29 cellular contexts compared by ENCODE assay signal in genomic region chr6:54431466-54431865, GRCh38.
DNase-seq lines count a peak whose midpoint lies in the region; ATAC-seq, FAIRE-seq and TF ChIP-seq lines count a peak whose summit lies in the region.
"Had no signal": no experiment of that assay in that cellular context is flagged by ENCODE, and none has a peak within 500 bp of the region (broad histone marks: within the 10 kb centered on the region; RNA-seq: fewer than 3 reads in every experiment).

No MANE protein-coding gene starts in this region.

- DNase-seq in AG08395 (ENCODE audit: low spot score) (peak; percentile 8), H54 (ENCODE audit: insufficient read length, low spot score) (no peak), GM12878 (ENCODE audit: low read depth, low spot score) (no peak), fibroblast of the conjunctiva (ENCODE audit: low read depth) (peak; percentile 29), ascending aorta (ENCODE audit: low spot score in 2 of 2) (no peak), HPDE6-E6E7 (ENCODE audit: extremely low spot score) (no peak)
- DNase-seq: activated CD4-positive, alpha-beta T cell treated with anti-CD3 and anti-CD28 coated beads, Interleukin-2, amount 10 ng/mL, durations not matched to agents 24 days and 14 days; activated T-cell treated with anti-CD3 and anti-CD28 coated beads, Interleukin-2, amount 50 U/mL, for 4 hours; islet precursor cell; Karpas-422; midbrain; MV-4-11; natural killer cell; NCI-H2171; NCI-H526; retina; stimulated activated CD4-positive, alpha-beta T cell treated with anti-CD3 and anti-CD28 coated beads, Interleukin-2, amount 100 ng/mL, for 48 hours; stimulated activated naive B cell treated with anti-CD40 and anti-IgM and Interleukin-4, amounts not matched to agents 10 μg/mL and 1 μg/mL and 100 μg/mL, for 72 hours; T-helper 17 cell had no signal

- H3K79me2 ChIP-seq in GM12878 (ENCODE audit: control insufficient read depth, insufficient read depth, low read length), result no peaks in the 10 kb centered on the region

- H2AFZ ChIP-seq in GM12878 (ENCODE audit: control insufficient read depth, low read depth, low read length), result no peak overlapping the region

- intact Hi-C loops in GM12878 (cut with micrococcal nuclease; ENCODE audit: unreplicated experiment), result no loop called here
- intact Hi-C loops in ascending aorta (cut with DNase I), result no loop called here

- no peak for TF ChIP-seq CTCF in GM12878 (IDR thresholded peaks at IDR 0.05 in 2 of 3, conservative IDR thresholded peaks at IDR 0.05 in 1 of 3; ENCODE audit: control insufficient read depth in 2 of 3, extremely low read depth in 1 of 3, insufficient read depth in 1 of 3, low read depth in 3 of 3, low read length in 3 of 3)
- TF ChIP-seq CTCF in ascending aorta (IDR thresholded peaks at IDR 0.05), result no peak

- TF ChIP-seq RAD21 in GM12878 (IDR thresholded peaks at IDR 0.05; ENCODE audit: insufficient read depth, low read depth, low read length), result no peak

- CTCF ChIA-PET in GM12878 (lab: Yijun Ruan, JAX), result no interaction called here

- no peak overlapping the region for H3K9ac ChIP-seq in GM12878 (ENCODE audit: control insufficient read depth, insufficient read depth, low read length)

- in situ Hi-C loops in GM12878 (cut with MboI), result no loop called here

- H4K20me1 ChIP-seq in GM12878 (ENCODE audit: control insufficient read depth, insufficient read depth), result no peaks in the 10 kb centered on the region

- POLR2A ChIA-PET in GM12878 (lab: Charles Lee), result no interaction called here

- ATAC-seq in GM12878 (peak; percentile 35; the same call in 1 of the 3 replicates), HG02840 (IDR thresholded peaks at IDR 0.05; ENCODE audit: low FRiP score, unreplicated experiment) (no peak), HG03039 (IDR thresholded peaks at IDR 0.05; ENCODE audit: unreplicated experiment) (no peak)
- ATAC-seq: A549; activated T-cell treated with anti-CD3 and anti-CD28 coated beads, Interleukin-2, amount 50 U/mL, for 4 hours; gastroesophageal sphincter; natural killer cell; stimulated activated naive B cell treated with anti-CD40 and anti-IgM and Interleukin-4, amounts not matched to agents 10 μg/mL and 1 μg/mL and 100 μg/mL, for 72 hours; T-helper 17 cell had no signal

- FAIRE-seq in H54 (lab: Jason Lieb, UNC), result peak; percentile 69
- FAIRE-seq in GM12878 (lab: Jason Lieb, UNC), result no peak
- FAIRE-seq: A549, H1, RCC 7860 had no signal

- RAD21 ChIA-PET in GM12878 (lab: Charles Lee; ENCODE audit: unreplicated experiment), result no interaction called here

- WGBS in GM12878 (ENCODE audit: insufficient coverage, insufficient replicate concordance, low lambda C conversion rate, missing lambda C conversion rate), result 30% methylated on average over 2 of the region's 2 CpGs

- H3K4me1 ChIP-seq in GM12878 (ENCODE audit: control insufficient read depth, insufficient read depth, low read length), result peaks cover 11% of the 10 kb centered on the region
- H3K4me1 ChIP-seq in ascending aorta, result no peaks in the 10 kb centered on the region
- H3K4me1 ChIP-seq: A549, breast epithelium, gastroesophageal sphincter, SJSA1, vagina had no signal

- SMC1A ChIA-PET in GM12878 (lab: Charles Lee; ENCODE audit: uncharacterized antibody, unreplicated experiment), result no interaction called here

- no peak overlapping the region for H3K27ac ChIP-seq in GM12878 (ENCODE audit: control insufficient read depth, insufficient read depth)
- H3K27ac ChIP-seq in ascending aorta, result no peak overlapping the region
- H3K27ac ChIP-seq: A549, breast epithelium, coronary artery, gastroesophageal sphincter, SJSA1, vagina had no signal

- no peak for TF ChIP-seq EP300 in GM12878 (IDR thresholded peaks at IDR 0.05; ENCODE audit: borderline replicate concordance in 1 of 2, control insufficient read depth in 1 of 2, low read depth in 2 of 2, low read length in 2 of 2)

- no peak for TF ChIP-seq POLR2A in H54 (IDR thresholded peaks at IDR 0.05; ENCODE audit: low read depth, low read length)
- no peak for TF ChIP-seq POLR2A in GM12878 (IDR thresholded peaks at IDR 0.05; ENCODE audit: low read depth, low read length)

- no peak overlapping the region for H3K4me2 ChIP-seq in GM12878 (ENCODE audit: control insufficient read depth, insufficient read depth)
- H3K4me2 ChIP-seq: A549 had no signal

- H3K4me3 ChIP-seq in GM12878, result no peak overlapping the region
- no peak overlapping the region for H3K4me3 ChIP-seq in ascending aorta
- H3K4me3 ChIP-seq: A549, breast epithelium, coronary artery, gastroesophageal sphincter, SJSA1, vagina had no signal

- no peaks in the 10 kb centered on the region for H3K9me3 ChIP-seq in GM12878 (replicated peaks; ENCODE audit: control insufficient read depth, insufficient read depth, low read length)
- no peaks in the 10 kb centered on the region for H3K9me3 ChIP-seq in ascending aorta
- H3K9me3 ChIP-seq: A549, breast epithelium, gastroesophageal sphincter, SJSA1, vagina had no signal

- H3K27me3 ChIP-seq in GM12878 (replicated peaks in 1 of 2; ENCODE audit: control insufficient read depth in 2 of 2, insufficient read depth in 2 of 2, low read length in 1 of 2) (no peaks in the 10 kb centered on the region), ascending aorta (no peaks in the 10 kb centered on the region)
- H3K27me3 ChIP-seq: breast epithelium, gastroesophageal sphincter, SJSA1, vagina had no signal

- no peaks in the 10 kb centered on the region for H3K36me3 ChIP-seq in GM12878 (ENCODE audit: control insufficient read depth in 2 of 2, insufficient read depth in 2 of 2, low read length in 1 of 2)
- no peaks in the 10 kb centered on the region for H3K36me3 ChIP-seq in ascending aorta
- H3K36me3 ChIP-seq: breast epithelium, gastroesophageal sphincter, SJSA1, vagina had no signal

- BruUV-seq in GM12878 (replicated peaks; lab: Mats Ljungman, UMichigan), result no TSS peak

TF ChIP-seq in GM12878, 131 proteins besides CTCF, POLR2A, EP300 and RAD21:
- TF ChIP-seq SPI1 (IDR thresholded peaks at IDR 0.05; ENCODE audit: borderline replicate concordance, insufficient read depth, low read depth, low read length) (peak; percentile 28; the same call in 1 of the 2 replicates), RFX5 (IDR thresholded peaks at IDR 0.05; ENCODE audit: low read depth, low read length) (no peak), FOXM1 (IDR thresholded peaks at IDR 0.05; ENCODE audit: low read depth, low read length) (no peak), EGR1 (IDR thresholded peaks at IDR 0.05; ENCODE audit: borderline replicate concordance in 1 of 2, low read depth in 2 of 2, low read length in 2 of 2) (no peak)
- TF ChIP-seq, protein P1, sequence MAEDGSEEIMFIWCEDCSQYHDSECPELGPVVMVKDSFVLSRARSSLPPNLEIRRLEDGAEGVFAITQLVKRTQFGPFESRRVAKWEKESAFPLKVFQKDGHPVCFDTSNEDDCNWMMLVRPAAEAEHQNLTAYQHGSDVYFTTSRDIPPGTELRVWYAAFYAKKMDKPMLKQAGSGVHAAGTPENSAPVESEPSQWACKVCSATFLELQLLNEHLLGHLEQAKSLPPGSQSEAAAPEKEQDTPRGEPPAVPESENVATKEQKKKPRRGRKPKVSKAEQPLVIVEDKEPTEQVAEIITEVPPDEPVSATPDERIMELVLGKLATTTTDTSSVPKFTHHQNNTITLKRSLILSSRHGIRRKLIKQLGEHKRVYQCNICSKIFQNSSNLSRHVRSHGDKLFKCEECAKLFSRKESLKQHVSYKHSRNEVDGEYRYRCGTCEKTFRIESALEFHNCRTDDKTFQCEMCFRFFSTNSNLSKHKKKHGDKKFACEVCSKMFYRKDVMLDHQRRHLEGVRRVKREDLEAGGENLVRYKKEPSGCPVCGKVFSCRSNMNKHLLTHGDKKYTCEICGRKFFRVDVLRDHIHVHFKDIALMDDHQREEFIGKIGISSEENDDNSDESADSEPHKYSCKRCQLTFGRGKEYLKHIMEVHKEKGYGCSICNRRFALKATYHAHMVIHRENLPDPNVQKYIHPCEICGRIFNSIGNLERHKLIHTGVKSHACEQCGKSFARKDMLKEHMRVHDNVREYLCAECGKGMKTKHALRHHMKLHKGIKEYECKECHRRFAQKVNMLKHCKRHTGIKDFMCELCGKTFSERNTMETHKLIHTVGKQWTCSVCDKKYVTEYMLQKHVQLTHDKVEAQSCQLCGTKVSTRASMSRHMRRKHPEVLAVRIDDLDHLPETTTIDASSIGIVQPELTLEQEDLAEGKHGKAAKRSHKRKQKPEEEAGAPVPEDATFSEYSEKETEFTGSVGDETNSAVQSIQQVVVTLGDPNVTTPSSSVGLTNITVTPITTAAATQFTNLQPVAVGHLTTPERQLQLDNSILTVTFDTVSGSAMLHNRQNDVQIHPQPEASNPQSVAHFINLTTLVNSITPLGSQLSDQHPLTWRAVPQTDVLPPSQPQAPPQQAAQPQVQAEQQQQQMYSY (CRISPR knock-in tag; IDR thresholded peaks at IDR 0.05), result no peak

Comparison
In these comparisons a context has a peak if more than half of its experiments do, and no peak if none do; other contexts are left out.
1. DNase-seq: peak in AG08395 (single experiment) and fibroblast of the conjunctiva (single experiment); none in H54 (single experiment), GM12878 (single experiment), ascending aorta (0 of 2) and HPDE6-E6E7 (single experiment).